In the genomic region with DNA sequence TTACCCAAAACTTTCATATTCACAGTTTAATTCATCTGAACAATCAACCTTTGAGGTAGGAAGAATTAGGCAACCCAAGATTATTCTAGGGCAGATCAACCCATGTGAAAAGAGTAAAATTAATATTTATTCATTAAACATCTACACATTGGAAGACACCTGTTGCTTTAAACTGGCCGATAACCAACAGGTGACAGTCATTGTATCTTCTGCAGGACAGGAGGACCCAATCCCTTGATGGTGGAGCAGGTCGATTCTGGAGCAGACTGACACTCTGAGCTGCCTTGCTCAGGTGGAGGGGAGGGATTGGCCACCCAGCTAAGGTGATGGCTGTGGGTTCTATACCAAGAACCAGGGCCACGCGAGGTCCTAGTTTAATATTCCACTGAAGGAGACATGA, we compare ENCODE assay signal across 38 cellular contexts.
"Had no signal": no experiment of that assay in that cellular context is flagged by ENCODE, and none has a peak within 500 bp of the region (broad histone marks: within the 10 kb centered on the region; RNA-seq: fewer than 3 reads in every experiment).

No MANE protein-coding gene starts in this region.

- H3K9me3 ChIP-seq: adrenal gland, ascending aorta, body of pancreas, breast epithelium had no signal

- H3K9me3 Mint-ChIP-seq: activated naive CD4-positive, alpha-beta T cell treated with anti-CD3 and anti-CD28 coated beads for 36 hours; activated naive CD4-positive, alpha-beta T cell treated with anti-CD3 and anti-CD28 coated beads, Interleukin-2, amount 50 U/mL, for 24 hours; activated naive CD4-positive, alpha-beta T cell treated with anti-CD3 and anti-CD28 coated beads, Interleukin-2, amount 50 U/mL, for 72 hours; activated naive CD8-positive, alpha-beta T cell treated with anti-CD3 and anti-CD28 coated beads for 36 hours; activated naive CD8-positive, alpha-beta T cell treated with anti-CD3 and anti-CD28 coated beads, Interleukin-2, amount 50 U/mL, for 24 hours; activated T-cell treated with anti-CD3 and anti-CD28 coated beads, Interleukin-2, amount 50 U/mL, for 24 hours; activated T-cell treated with anti-CD3 and anti-CD28 coated beads, Interleukin-2, amount 50 U/mL, for 4 hours; activated T-helper 1 cell treated with anti-CD3 and anti-CD28 coated beads, Interleukin-12 subunit alpha, Interleukin-12 subunit beta, Interleukin-2, Interleukin-4 antibody, amounts not matched to agents 30 ng/mL and 10 ng/mL and 1 ng/mL, durations not matched to agents 14 hours and 24 hours and 36 hours; activated T-helper 17 cell treated with anti-CD3 and anti-CD28 coated beads, Interleukin-2, amount 50 U/mL, for 72 hours; activated T-helper 2 cell treated with anti-CD3 and anti-CD28 coated beads, Interferon-gamma antibody, Interleukin-2, Interleukin-4, amounts not matched to agents 10 μg/mL and 5 μg/mL and 100 μg/mL, durations not matched to agents 14 hours and 24 hours and 36 hours; brain; central memory CD8-positive, alpha-beta T cell had no signal

- H3K27me3 ChIP-seq: adrenal gland, ascending aorta, body of pancreas, brain microvascular endothelial cell, breast epithelium, cardiac muscle cell had no signal

- H3K36me3 ChIP-seq: adrenal gland, ascending aorta, brain microvascular endothelial cell, breast epithelium, cardiac muscle cell had no signal

- H3K4me1 ChIP-seq: adrenal gland, breast epithelium had no signal

- DNase-seq: activated effector memory CD4-positive, alpha-beta T cell treated with anti-CD3 and anti-CD28 coated beads, Interleukin-2, amount 50 U/mL, for 16 hours; activated effector memory CD4-positive, alpha-beta T cell treated with Interleukin-2 at 50 U/mL for 16 hours; activated gamma-delta T cell; activated gamma-delta T cell treated with Interleukin-2 at 50 U/mL for 16 hours; activated naive CD4-positive, alpha-beta T cell; activated naive CD4-positive, alpha-beta T cell treated with anti-CD3 and anti-CD28 coated beads for 36 hours; activated naive CD4-positive, alpha-beta T cell treated with anti-CD3 and anti-CD28 coated beads, Interleukin-2, amount 10 ng/mL, durations not matched to agents 7 days and 5 days; activated naive CD4-positive, alpha-beta T cell treated with anti-CD3 and anti-CD28 coated beads, Interleukin-2, amount 50 U/mL, for 16 hours; activated naive CD4-positive, alpha-beta T cell treated with Interleukin-2 at 50 U/mL for 16 hours; activated naive CD8-positive, alpha-beta T cell treated with anti-CD3 and anti-CD28 coated beads for 36 hours; activated naive CD8-positive, alpha-beta T cell treated with anti-CD3 and anti-CD28 coated beads, Interleukin-2, amount 10 ng/mL, durations not matched to agents 7 days and 5 days; activated naive CD8-positive, alpha-beta T cell treated with anti-CD3 and anti-CD28 coated beads, Interleukin-2, amount 50 U/mL, for 24 hours; activated T-cell treated with anti-CD3 and anti-CD28 coated beads, Interleukin-2, amount 50 U/mL, for 1 hour; activated T-cell treated with anti-CD3 and anti-CD28 coated beads, Interleukin-2, amount 50 U/mL, for 24 hours; activated T-cell treated with anti-CD3 and anti-CD28 coated beads, Interleukin-2, amount 50 U/mL, for 4 hours; activated T-cell treated with anti-CD3 and anti-CD28 coated beads, Interleukin-2, amount 50 U/mL, for 48 hours; activated T-cell treated with anti-CD3 and anti-CD28 coated beads, Interleukin-2, amount 50 U/mL, for 72 hours; adrenal gland; amniotic stem cell; amygdala; anterior cingulate cortex; aorta; brain microvascular endothelial cell; caudate nucleus; central memory CD4-positive, alpha-beta T cell; cerebellar nuclear complex had no signal

- ATAC-seq: activated naive CD4-positive, alpha-beta T cell treated with anti-CD3 and anti-CD28 coated beads, Interleukin-2, amount 50 U/mL, for 72 hours; activated naive CD8-positive, alpha-beta T cell treated with anti-CD3 and anti-CD28 coated beads, Interleukin-2, amount 50 U/mL, for 24 hours; activated T-cell treated with anti-CD3 and anti-CD28 coated beads, Interleukin-2, amount 50 U/mL, for 4 hours; activated T-cell treated with anti-CD3 and anti-CD28 coated beads, Interleukin-2, amount 50 U/mL, for 72 hours; activated T-helper 17 cell treated with anti-CD3 and anti-CD28 coated beads, Interleukin-2, amount 50 U/mL, for 72 hours; body of pancreas had no signal

- H3K27ac Mint-ChIP-seq: activated naive CD4-positive, alpha-beta T cell treated with anti-CD3 and anti-CD28 coated beads for 36 hours; activated naive CD4-positive, alpha-beta T cell treated with anti-CD3 and anti-CD28 coated beads, Interleukin-2, amount 10 ng/mL, durations not matched to agents 7 days and 5 days; activated naive CD4-positive, alpha-beta T cell treated with anti-CD3 and anti-CD28 coated beads, Interleukin-2, amount 50 U/mL, for 24 hours; activated naive CD4-positive, alpha-beta T cell treated with anti-CD3 and anti-CD28 coated beads, Interleukin-2, amount 50 U/mL, for 72 hours; activated naive CD8-positive, alpha-beta T cell; activated naive CD8-positive, alpha-beta T cell treated with anti-CD3 and anti-CD28 coated beads for 36 hours; activated naive CD8-positive, alpha-beta T cell treated with anti-CD3 and anti-CD28 coated beads, Interleukin-2, amount 10 ng/mL, durations not matched to agents 7 days and 5 days; activated naive CD8-positive, alpha-beta T cell treated with anti-CD3 and anti-CD28 coated beads, Interleukin-2, amount 50 U/mL, for 24 hours; activated T-cell treated with anti-CD3 and anti-CD28 coated beads, Interleukin-2, amount 50 U/mL, for 24 hours; activated T-cell treated with anti-CD3 and anti-CD28 coated beads, Interleukin-2, amount 50 U/mL, for 72 hours; activated T-helper 1 cell treated with anti-CD3 and anti-CD28 coated beads, Interleukin-12 subunit alpha, Interleukin-12 subunit beta, Interleukin-2, Interleukin-4 antibody, amounts not matched to agents 30 ng/mL and 10 ng/mL and 1 ng/mL, durations not matched to agents 14 hours and 24 hours and 36 hours; activated T-helper 17 cell treated with anti-CD3 and anti-CD28 coated beads, Interleukin-2, amount 50 U/mL, for 72 hours; activated T-helper 2 cell treated with anti-CD3 and anti-CD28 coated beads, Interferon-gamma antibody, Interleukin-2, Interleukin-4, amounts not matched to agents 10 μg/mL and 5 μg/mL and 100 μg/mL, durations not matched to agents 14 hours and 24 hours and 36 hours; brain had no signal

- H3K27ac ChIP-seq: adrenal gland, ascending aorta, body of pancreas, brain microvascular endothelial cell, breast epithelium, cardiac muscle cell had no signal

- H3K4me1 Mint-ChIP-seq: activated naive CD8-positive, alpha-beta T cell treated with anti-CD3 and anti-CD28 coated beads, Interleukin-2, amount 50 U/mL, for 24 hours; activated T-helper 17 cell treated with anti-CD3 and anti-CD28 coated beads, Interleukin-2, amount 50 U/mL, for 72 hours; brain; central memory CD8-positive, alpha-beta T cell had no signal

- H3K4me3 Mint-ChIP-seq: activated naive CD4-positive, alpha-beta T cell treated with anti-CD3 and anti-CD28 coated beads for 36 hours; activated naive CD4-positive, alpha-beta T cell treated with anti-CD3 and anti-CD28 coated beads, Interleukin-2, amount 10 ng/mL, durations not matched to agents 7 days and 5 days; activated naive CD4-positive, alpha-beta T cell treated with anti-CD3 and anti-CD28 coated beads, Interleukin-2, amount 50 U/mL, for 24 hours; activated naive CD8-positive, alpha-beta T cell; activated naive CD8-positive, alpha-beta T cell treated with anti-CD3 and anti-CD28 coated beads for 36 hours; activated naive CD8-positive, alpha-beta T cell treated with anti-CD3 and anti-CD28 coated beads, Interleukin-2, amount 10 ng/mL, durations not matched to agents 7 days and 5 days; activated naive CD8-positive, alpha-beta T cell treated with anti-CD3 and anti-CD28 coated beads, Interleukin-2, amount 50 U/mL, for 24 hours; activated T-cell treated with anti-CD3 and anti-CD28 coated beads, Interleukin-2, amount 50 U/mL, for 24 hours; activated T-cell treated with anti-CD3 and anti-CD28 coated beads, Interleukin-2, amount 50 U/mL, for 4 hours; activated T-cell treated with anti-CD3 and anti-CD28 coated beads, Interleukin-2, amount 50 U/mL, for 72 hours; activated T-helper 1 cell treated with anti-CD3 and anti-CD28 coated beads, Interleukin-12 subunit alpha, Interleukin-12 subunit beta, Interleukin-2, Interleukin-4 antibody, amounts not matched to agents 30 ng/mL and 10 ng/mL and 1 ng/mL, durations not matched to agents 14 hours and 24 hours and 36 hours; activated T-helper 17 cell treated with anti-CD3 and anti-CD28 coated beads, Interleukin-2, amount 50 U/mL, for 72 hours; brain; central memory CD8-positive, alpha-beta T cell had no signal

- H3K4me3 ChIP-seq: adrenal gland, ascending aorta, body of pancreas, breast epithelium, cardiac muscle cell had no signal

- H3K36me3 Mint-ChIP-seq: activated naive CD4-positive, alpha-beta T cell treated with anti-CD3 and anti-CD28 coated beads, Interleukin-2, amount 10 ng/mL, durations not matched to agents 7 days and 5 days; activated naive CD4-positive, alpha-beta T cell treated with anti-CD3 and anti-CD28 coated beads, Interleukin-2, amount 50 U/mL, for 24 hours; activated naive CD4-positive, alpha-beta T cell treated with anti-CD3 and anti-CD28 coated beads, Interleukin-2, amount 50 U/mL, for 72 hours; activated naive CD8-positive, alpha-beta T cell; activated naive CD8-positive, alpha-beta T cell treated with anti-CD3 and anti-CD28 coated beads for 36 hours; activated naive CD8-positive, alpha-beta T cell treated with anti-CD3 and anti-CD28 coated beads, Interleukin-2, amount 10 ng/mL, durations not matched to agents 7 days and 5 days; brain had no signal

- H3K27me3 Mint-ChIP-seq: activated naive CD4-positive, alpha-beta T cell treated with anti-CD3 and anti-CD28 coated beads, Interleukin-2, amount 10 ng/mL, durations not matched to agents 7 days and 5 days; activated naive CD4-positive, alpha-beta T cell treated with anti-CD3 and anti-CD28 coated beads, Interleukin-2, amount 50 U/mL, for 24 hours; activated naive CD8-positive, alpha-beta T cell; activated naive CD8-positive, alpha-beta T cell treated with anti-CD3 and anti-CD28 coated beads for 36 hours; activated naive CD8-positive, alpha-beta T cell treated with anti-CD3 and anti-CD28 coated beads, Interleukin-2, amount 10 ng/mL, durations not matched to agents 7 days and 5 days; activated naive CD8-positive, alpha-beta T cell treated with anti-CD3 and anti-CD28 coated beads, Interleukin-2, amount 50 U/mL, for 24 hours; activated T-helper 17 cell treated with anti-CD3 and anti-CD28 coated beads, Interleukin-2, amount 50 U/mL, for 72 hours; brain; central memory CD8-positive, alpha-beta T cell had no signal
